11 cellular contexts compared by ENCODE assay signal in genomic region chr5:181163487-181164075, GRCh38. TPM values are rescaled to one million over a fixed set of nuclear protein-coding genes. Genes with fewer than 3 reads are reported as not detected.
A peak's percentile ranks its signal among the peaks of the same experiment; 100 is the strongest.
DNase-seq lines count a peak whose midpoint lies in the region; ATAC-seq and TF ChIP-seq lines count a peak whose summit lies in the region.
"Had no signal": no experiment of that assay in that cellular context is flagged by ENCODE, and none has a peak within 500 bp of the region (broad histone marks: within the 10 kb centered on the region; RNA-seq: fewer than 3 reads in every experiment).

No MANE protein-coding gene starts in this region.

- peaks cover 55% of the 10 kb centered on the region for H3K27me3 Mint-ChIP-seq in CD4-positive, CD25-positive, alpha-beta regulatory T cell
- H3K27me3 Mint-ChIP-seq in WTC11 (ENCODE audit: low read depth) (peaks cover 34% of the 10 kb centered on the region), Caco-2 (ENCODE audit: insufficient read depth, unreplicated experiment) (no peaks in the 10 kb centered on the region)

- intact Hi-C loops in HCT116 (cut with micrococcal nuclease) (no loop called here), Caco-2 (cut with micrococcal nuclease; ENCODE audit: unreplicated experiment) (no loop called here), gastrocnemius medialis (cut with DNase I; ENCODE audit: low total_unique reads) (no loop called here)

- DNase-seq in CD4-positive, CD25-positive, alpha-beta regulatory T cell, result no peak
- DNase-seq in HCT116 (ENCODE audit: low read depth, low spot score) (no peak), WTC11 (ENCODE audit: low spot score) (no peak), Caco-2 (no peak), gastrocnemius medialis (no peak), ecto neural progenitor cell (ENCODE audit: low spot score) (no peak), NCI-H510A (lab: John Stamatoyannopoulos, UW) (no peak)
- DNase-seq: NCI-H2029 treated with DMSO at 0.1 percent for 48 hours had no signal

- TF ChIP-seq RAD21 in HCT116 (IDR thresholded peaks at IDR 0.05; ENCODE audit: low read depth), result no peak

- peaks cover 13% of the 10 kb centered on the region for H3K27me3 ChIP-seq in CD4-positive, CD25-positive, alpha-beta regulatory T cell (ENCODE audit: control insufficient read depth, insufficient read depth, low read length)
- H3K27me3 ChIP-seq in HCT116 (ENCODE audit: insufficient read depth, low read length) (no peaks in the 10 kb centered on the region), iPS-20b (ENCODE audit: insufficient read depth, low read length) (peaks cover 29% of the 10 kb centered on the region), Caco-2 (replicated peaks; ENCODE audit: control insufficient read depth, insufficient read depth, low read length) (no peaks in the 10 kb centered on the region), gastrocnemius medialis (peaks cover 4 to 41% (median 39%) of the 10 kb centered on the region in 3 donors)

- TF ChIP-seq CTCF in HCT116 (IDR thresholded peaks at IDR 0.05 in 2 of 3, conservative IDR thresholded peaks at IDR 0.05 in 1 of 3; ENCODE audit: borderline replicate concordance in 1 of 3, insufficient read depth in 1 of 3, low read depth in 2 of 3, low read length in 2 of 3) (no peak), WTC11 (IDR thresholded peaks at IDR 0.05) (no peak), Caco-2 (IDR thresholded peaks at IDR 0.05; ENCODE audit: insufficient read depth in 1 of 2, low read depth in 1 of 2, low read length in 1 of 2, severe bottlenecking in 1 of 2, unreplicated experiment in 1 of 2) (no peak), gastrocnemius medialis (IDR thresholded peaks at IDR 0.05 in 4 of 5, conservative IDR thresholded peaks at IDR 0.05 in 1 of 5) (no peak)

- H3K4me1 Mint-ChIP-seq in CD4-positive, CD25-positive, alpha-beta regulatory T cell, result peaks cover 10 to 34% (median 15%) of the 10 kb centered on the region in 4 donors
- peaks cover 25% of the 10 kb centered on the region for H3K4me1 Mint-ChIP-seq in WTC11
- peaks cover 7% of the 10 kb centered on the region for H3K4me1 Mint-ChIP-seq in Caco-2 (ENCODE audit: low read depth, unreplicated experiment)

- no peak for ATAC-seq in CD4-positive, CD25-positive, alpha-beta regulatory T cell (ENCODE audit: low read depth in 2 of 2)
- ATAC-seq in HCT116 (peak; percentile 34), WTC11 (peak; percentile 14), gastrocnemius medialis (no peak)

- H3K9me3 ChIP-seq in CD4-positive, CD25-positive, alpha-beta regulatory T cell (ENCODE audit: control insufficient read depth in 2 of 2, low read length in 2 of 2), result no peaks in the 10 kb centered on the region
- no peaks in the 10 kb centered on the region for H3K9me3 ChIP-seq in HCT116 (ENCODE audit: control insufficient read depth in 1 of 2, insufficient read depth in 1 of 2, low read depth in 1 of 2, low read length in 2 of 2)
- H3K9me3 ChIP-seq in iPS-20b (ENCODE audit: insufficient read depth, low read depth, low read length), result no peaks in the 10 kb centered on the region
- H3K9me3 ChIP-seq in Caco-2, result no peaks in the 10 kb centered on the region
- H3K9me3 ChIP-seq in gastrocnemius medialis, result no peaks in the 10 kb centered on the region

- peak overlapping the region in 2 of 3 donors; percentile 43 to 85 for H3K27ac Mint-ChIP-seq in CD4-positive, CD25-positive, alpha-beta regulatory T cell
- H3K27ac Mint-ChIP-seq in WTC11 (peak overlapping the region; percentile 97; the same call in 1 of the 2 replicates), Caco-2 (ENCODE audit: unreplicated experiment) (no peak overlapping the region)

- TF ChIP-seq POLR2A in HCT116 (IDR thresholded peaks at IDR 0.05; ENCODE audit: borderline replicate concordance, extremely low read depth, insufficient read depth, insufficient read length) (no peak), gastrocnemius medialis (IDR thresholded peaks at IDR 0.05) (no peak)

- in situ Hi-C loops in gastrocnemius medialis (cut with MboI; ENCODE audit: low sequenced_read_pairs in 4 of 4), result no loop called here

- no peaks in the 10 kb centered on the region for H3K36me3 ChIP-seq in CD4-positive, CD25-positive, alpha-beta regulatory T cell (ENCODE audit: control insufficient read depth, insufficient read depth, low read length)
- no peaks in the 10 kb centered on the region for H3K36me3 ChIP-seq in HCT116 (ENCODE audit: control insufficient read depth in 1 of 2, insufficient read depth in 2 of 2, low read length in 2 of 2)
- no peaks in the 10 kb centered on the region for H3K36me3 ChIP-seq in iPS-20b (ENCODE audit: insufficient read depth, low read depth, low read length)
- H3K36me3 ChIP-seq in Caco-2 (ENCODE audit: control insufficient read depth, insufficient read depth, low read length), result no peaks in the 10 kb centered on the region
- no peaks in the 10 kb centered on the region for H3K36me3 ChIP-seq in gastrocnemius medialis

- H3K79me2 ChIP-seq in HCT116 (ENCODE audit: insufficient read depth, low read length), result no peaks in the 10 kb centered on the region

- H3K4me2 ChIP-seq in HCT116 (ENCODE audit: low read length), result peak overlapping the region; percentile 20

- H3K9ac ChIP-seq in HCT116 (ENCODE audit: low read length) (no peak overlapping the region), iPS-20b (ENCODE audit: low read depth, low read length) (peak overlapping the region; percentile 0; the same call in 1 of the 2 replicates)

- BruUV-seq in HCT116 (replicated peaks; lab: Mats Ljungman, UMichigan) (no TSS peak), Caco-2 (replicated peaks; lab: Mats Ljungman, UMichigan) (no TSS peak)

- no peaks in the 10 kb centered on the region for H3K9me2 ChIP-seq in HCT116 (ENCODE audit: insufficient read depth)

- peaks cover 15% of the 10 kb centered on the region for H3K4me1 ChIP-seq in CD4-positive, CD25-positive, alpha-beta regulatory T cell (ENCODE audit: control insufficient read depth, insufficient read depth, low read length, poor library complexity, severe bottlenecking)
- H3K4me1 ChIP-seq in HCT116 (ENCODE audit: control insufficient read depth in 1 of 2, insufficient read depth in 2 of 2, low read length in 2 of 2) (peaks cover 17 to 45% of the 10 kb centered on the region in 2 experiments), iPS-20b (ENCODE audit: insufficient read depth, low read length) (peaks cover 9% of the 10 kb centered on the region; the same call in 1 of the 2 replicates), Caco-2 (peaks cover 15% of the 10 kb centered on the region), gastrocnemius medialis (no peaks in the 10 kb centered on the region)

- H3K4me3 ChIP-seq in CD4-positive, CD25-positive, alpha-beta regulatory T cell (ENCODE audit: low read depth, low read length), result no peak overlapping the region
- H3K4me3 ChIP-seq in HCT116 (replicated peaks in 1 of 2; ENCODE audit: low read depth in 1 of 2, low read length in 2 of 2) (no peak overlapping the region), iPS-20b (ENCODE audit: low read length) (peak overlapping the region; percentile 87), Caco-2 (ENCODE audit: low read depth, low read length) (no peak overlapping the region), gastrocnemius medialis (no peak overlapping the region)

- H4K20me1 ChIP-seq in HCT116 (ENCODE audit: insufficient read depth), result no peaks in the 10 kb centered on the region

- H3K9me3 Mint-ChIP-seq in CD4-positive, CD25-positive, alpha-beta regulatory T cell, result peaks cover 0 to 6% (median 0%) of the 10 kb centered on the region in 7 donors
- H3K9me3 Mint-ChIP-seq in WTC11 (no peaks in the 10 kb centered on the region), Caco-2 (ENCODE audit: unreplicated experiment) (no peaks in the 10 kb centered on the region)

- CTCF ChIA-PET in HCT116 (lab: Charles Lee), result interaction anchor here (1.0 kb wide), 1 partner anchor 10 kb away, joined by 4 read pairs; no protein-coding TSS in a partner anchor
- CTCF ChIA-PET in WTC11 (lab: Charles Lee), result interaction anchor here (1.0 to 1.5 kb wide), 2 partner anchors 21 to 378 kb away, joined by 3 to 4 read pairs; no protein-coding TSS in a partner anchor
- CTCF ChIA-PET in Caco-2 (lab: Charles Lee), result no interaction called here

- RAD21 ChIA-PET in HCT116 (lab: Charles Lee; ENCODE audit: low non-redundant PET in 1 of 2, low total read pairs in 2 of 2, uncharacterized antibody in 2 of 2, unreplicated experiment in 2 of 2), result no interaction called here

- POLR2A ChIA-PET in HCT116 (lab: Charles Lee), result no interaction called here
- POLR2A ChIA-PET in WTC11 (lab: Charles Lee), result interaction anchor here (1.4 kb wide), 1 partner anchor 44 kb away, joined by 3 read pairs; no protein-coding TSS in a partner anchor
- POLR2A ChIA-PET in Caco-2 (lab: Charles Lee), result no interaction called here

- H3K36me3 Mint-ChIP-seq in CD4-positive, CD25-positive, alpha-beta regulatory T cell, result no peaks in the 10 kb centered on the region
- H3K36me3 Mint-ChIP-seq in WTC11 (no peaks in the 10 kb centered on the region), Caco-2 (ENCODE audit: insufficient read depth, unreplicated experiment) (peaks cover 4% of the 10 kb centered on the region)

- H2AFZ ChIP-seq in HCT116 (ENCODE audit: low read depth, low read length, poor library complexity, severe bottlenecking), result peak overlapping the region; percentile 31

- no peak overlapping the region for H3K27ac ChIP-seq in CD4-positive, CD25-positive, alpha-beta regulatory T cell (ENCODE audit: insufficient read depth, low read length, poor library complexity, severe bottlenecking)
- peak overlapping the region; percentile 44 for H3K27ac ChIP-seq in HCT116 (ENCODE audit: low read depth, low read length)
- H3K27ac ChIP-seq in iPS-20b (ENCODE audit: low read length), result no peak overlapping the region
- H3K27ac ChIP-seq in gastrocnemius medialis, result no peak overlapping the region

- peak overlapping the region; percentile 24 to 75 (median 69) for H3K4me3 Mint-ChIP-seq in CD4-positive, CD25-positive, alpha-beta regulatory T cell
- peak overlapping the region; percentile 92 for H3K4me3 Mint-ChIP-seq in WTC11
- no peak overlapping the region for H3K4me3 Mint-ChIP-seq in Caco-2 (ENCODE audit: unreplicated experiment)

RNA-seq across cellular contexts. Expression of gene OR2V2, which starts 16.2 kb away (rescaled TPM):
- total RNA-seq in CD4-positive, CD25-positive, alpha-beta regulatory T cell, result not detected
- polyA plus RNA-seq in CD4-positive, CD25-positive, alpha-beta regulatory T cell, result not detected
- total RNA-seq in HCT116 (2021; ENCODE audit: unreplicated experiment) (not detected), WTC11 (2021) (not detected in 3 replicates), Caco-2 (2022) (not detected in 2 replicates), gastrocnemius medialis (not detected)
- polyA plus RNA-seq in HCT116 (2012), result 0.02 TPM in 1 of 2 replicates, not detected in the other
- total RNA-seq: G401, pulmonary artery endothelial cell had no signal

RNA-seq across cellular contexts. Expression of gene OR2V1, which starts 32.6 kb away (rescaled TPM):
- total RNA-seq in CD4-positive, CD25-positive, alpha-beta regulatory T cell, result not detected
- not detected for polyA plus RNA-seq in CD4-positive, CD25-positive, alpha-beta regulatory T cell
- total RNA-seq in HCT116 (2021; ENCODE audit: unreplicated experiment) (not detected), WTC11 (2021) (not detected in 3 replicates), Caco-2 (2022) (not detected in 2 replicates), gastrocnemius medialis (not detected)
- polyA plus RNA-seq in HCT116 (2012), result 0.10 TPM in 1 of 2 replicates, not detected in the other
- total RNA-seq: G401, pulmonary artery endothelial cell had no signal

RNA-seq across cellular contexts. Expression of gene TRIM7, which starts 41.4 kb away (rescaled TPM):
- 0.72 TPM for total RNA-seq in CD4-positive, CD25-positive, alpha-beta regulatory T cell
- polyA plus RNA-seq in CD4-positive, CD25-positive, alpha-beta regulatory T cell, result under 1 TPM in 2 of 4 donors, not detected in 2; 0.16 to 0.47 TPM
- total RNA-seq in HCT116 (2021; ENCODE audit: unreplicated experiment) (30.2 TPM), WTC11 (2021) (0.64 to 1.4 TPM (median 0.98 TPM) in 3 replicates), Caco-2 (2022) (0.86 and 1.0 TPM in 2 replicates), gastrocnemius medialis (10 to 100 TPM; 27.9 to 58.4 (median 47.1) TPM)
- polyA plus RNA-seq in HCT116 (2012), result 21.9 and 25.3 TPM in 2 replicates

RNA-seq across cellular contexts. Expression of gene TRIM41, which starts 59.5 kb away (rescaled TPM):
- 40.8 TPM for total RNA-seq in CD4-positive, CD25-positive, alpha-beta regulatory T cell
- polyA plus RNA-seq in CD4-positive, CD25-positive, alpha-beta regulatory T cell, result 1 to 10 TPM in 2 of 4 donors, under 1 TPM in 2; 0.67 to 1.6 (median 0.87) TPM
- total RNA-seq in HCT116 (2021; ENCODE audit: unreplicated experiment), result 51.8 TPM
- polyA plus RNA-seq in HCT116 (2012), result 34.1 and 37.8 TPM in 2 replicates
- total RNA-seq in WTC11 (2021), result 31.9 to 33.5 TPM (median 32.2 TPM) in 3 replicates
- total RNA-seq in Caco-2 (2022), result 23.6 and 28.7 TPM in 2 replicates
- total RNA-seq in gastrocnemius medialis, result 10 to 100 TPM; 15.6 to 23.5 (median 21.6) TPM

Comparison
In these comparisons a context has a peak if more than half of its experiments do, and no peak if none do; other contexts are left out.
1. ATAC-seq: peak in HCT116 (single experiment) and WTC11 (single experiment); none in CD4-positive, CD25-positive, alpha-beta regulatory T cell (0 of 2) and gastrocnemius medialis (0 of 2).
2. RNA of gene TRIM7, which starts 41.4 kb away (total RNA-seq): 27.9 to 58.4 TPM in gastrocnemius medialis and 30.2 TPM in HCT116 (single experiment); 0.64 to 1.4 TPM in WTC11, 0.86 to 1.0 TPM in Caco-2 and 0.72 TPM in CD4-positive, CD25-positive, alpha-beta regulatory T cell (single experiment); every median in the first group is over 10 times any median in the second.